ENCODE assay signal across 1 cellular context in the genomic region with DNA sequence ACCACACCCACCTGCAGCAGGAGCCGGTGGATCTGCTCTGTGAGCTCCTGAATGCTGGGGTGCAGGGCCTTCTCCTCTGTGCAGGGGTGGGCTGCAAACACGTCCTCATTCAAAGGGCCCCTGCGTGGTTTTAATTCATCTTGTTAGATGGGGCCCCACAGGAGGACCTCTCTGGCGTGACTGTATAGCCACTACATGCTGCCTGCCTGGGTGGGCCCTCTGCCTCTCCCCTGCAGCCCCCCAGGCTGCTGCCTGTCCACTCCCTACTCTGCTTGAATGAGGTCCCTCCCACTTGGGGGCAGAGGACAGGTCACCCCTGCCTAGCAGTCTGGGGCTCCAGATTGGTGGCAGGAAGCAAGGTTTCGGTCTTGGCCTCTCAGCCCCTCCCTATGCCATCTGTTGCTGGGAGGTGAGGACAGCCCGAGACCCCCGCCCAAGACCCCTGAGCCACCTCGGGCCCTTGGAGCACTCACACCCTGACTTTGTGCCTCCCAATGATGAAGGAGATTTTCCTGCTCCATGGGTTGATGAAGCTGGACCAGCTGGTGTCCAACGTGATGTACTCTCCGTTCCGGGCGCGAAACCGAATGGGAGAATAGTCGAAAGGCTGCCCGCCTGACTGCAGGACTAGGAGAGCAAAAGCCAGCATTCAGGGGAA.
TF ChIP-seq lines count a peak whose summit lies in the region.

No MANE protein-coding gene starts in this region.

TF ChIP-seq in IMR-90, 13 proteins besides CTCF, POLR2A, EP300 and RAD21:
- TF ChIP-seq ELK1 (IDR thresholded peaks at IDR 0.05; ENCODE audit: borderline replicate concordance, low read depth, low read length) (no peak), CEBPB (IDR thresholded peaks at IDR 0.05; ENCODE audit: low read depth, low read length) (no peak), MAZ (IDR thresholded peaks at IDR 0.05; ENCODE audit: borderline replicate concordance, low read depth, low read length) (no peak), FOS (IDR thresholded peaks at IDR 0.05; ENCODE audit: low read depth, low read length) (no peak), CHD1 (IDR thresholded peaks at IDR 0.05; ENCODE audit: low read depth, low read length) (no peak), MXI1 (IDR thresholded peaks at IDR 0.05; ENCODE audit: borderline replicate concordance, low read depth, low read length) (no peak), NFE2L2 (IDR thresholded peaks at IDR 0.05; ENCODE audit: low read depth, low read length) (no peak), USF2 (IDR thresholded peaks at IDR 0.05; ENCODE audit: low read depth, low read length) (no peak), BHLHE40 (IDR thresholded peaks at IDR 0.05; ENCODE audit: low read depth, low read length) (no peak), RCOR1 (IDR thresholded peaks at IDR 0.05; ENCODE audit: insufficient replicate concordance, low read length) (no peak), SMC3 (IDR thresholded peaks at IDR 0.05; ENCODE audit: low read depth, low read length) (no peak), MAFK (IDR thresholded peaks at IDR 0.05; ENCODE audit: low read depth, low read length) (no peak), RFX5 (IDR thresholded peaks at IDR 0.05; ENCODE audit: low read depth, low read length) (no peak)
